In genomic region chrX:49042581-49043219, GRCh38 we compare ENCODE assay signal across 6 cellular contexts. TPM values are rescaled to one million over a fixed set of nuclear protein-coding genes. Genes with fewer than 3 reads are reported as not detected.
DNase-seq lines count a peak whose midpoint lies in the region; ATAC-seq, FAIRE-seq and TF ChIP-seq lines count a peak whose summit lies in the region.

No MANE protein-coding gene starts in this region.

- WGBS in GM12878 (ENCODE audit: insufficient coverage, insufficient replicate concordance, low lambda C conversion rate, missing lambda C conversion rate) = 31% methylated on average over 23 of the region's 29 CpGs

- peak overlapping the region; percentile 89 for H3K27ac ChIP-seq in GM12878 (ENCODE audit: control insufficient read depth, insufficient read depth)

- peak; percentile 50 for DNase-seq in DMS53 (lab: John Stamatoyannopoulos, UW)
- DNase-seq in DMS53 treated with DMSO at 0.1 percent for 48 hours (lab: John Stamatoyannopoulos, UW; ENCODE audit: unreplicated experiment) = no peak
- no peak for DNase-seq in GM12878 (ENCODE audit: low read depth, low spot score)
- no peak for DNase-seq in natural killer cell treated with Interleukin-12 subunit alpha and Interleukin-12 subunit beta and Interleukin-15 and Interleukin-18, amount 100 ng/mL, for 72 hours (ENCODE audit: low spot score)
- DNase-seq in iPS-NIHi11 (ENCODE audit: low spot score) = no peak
- no peak for DNase-seq in NCI-H2029 (lab: John Stamatoyannopoulos, UW)

- in situ Hi-C loops in GM12878 (cut with MboI) = loop anchor here (5.0 kb wide), 1 partner anchor 75 kb away; no protein-coding TSS in a partner anchor

- H3K4me1 ChIP-seq in GM12878 (ENCODE audit: control insufficient read depth, insufficient read depth, low read length) = peaks cover 5% of the 10 kb centered on the region; the same call in 1 of the 2 replicates

- H3K27me3 ChIP-seq in GM12878 (replicated peaks in 1 of 2; ENCODE audit: control insufficient read depth in 2 of 2, insufficient read depth in 2 of 2, low read length in 1 of 2) = no peaks in the 10 kb centered on the region

- peak overlapping the region; percentile 71 for H3K4me3 ChIP-seq in GM12878

- BruUV-seq in GM12878 (replicated peaks; lab: Mats Ljungman, UMichigan) = no TSS peak

- H3K4me1 Mint-ChIP-seq in natural killer cell treated with Interleukin-12 subunit alpha and Interleukin-12 subunit beta and Interleukin-15 and Interleukin-18, amount 100 ng/mL, for 72 hours (ENCODE audit: low read depth in 2 of 2) = peaks cover 28 to 39% of the 10 kb centered on the region in 2 donors

- SMC1A ChIA-PET in GM12878 (lab: Charles Lee; ENCODE audit: uncharacterized antibody, unreplicated experiment) = interaction anchor here (1.1 to 2.1 kb wide), 4 partner anchors 23 to 394 kb away, joined by 3 to 7 read pairs (median 4); partner anchors contain the start of gene GRIPAP1

- peak overlapping the region; percentile 88 for H3K9ac ChIP-seq in GM12878 (ENCODE audit: control insufficient read depth, insufficient read depth, low read length)

- RAD21 ChIA-PET in GM12878 (lab: Charles Lee; ENCODE audit: unreplicated experiment) = interaction anchor here (0.8 to 3.0 kb wide), 6 partner anchors 40 to 445 kb away, joined by 3 to 17 read pairs (median 6); partner anchors contain the start of genes GRIPAP1 and OTUD5

- no peaks in the 10 kb centered on the region for H3K9me3 Mint-ChIP-seq in natural killer cell treated with Interleukin-12 subunit alpha and Interleukin-12 subunit beta and Interleukin-15 and Interleukin-18, amount 100 ng/mL, for 72 hours

- peak; percentile 67; the same call in 1 of the 2 replicates for TF ChIP-seq POLR2A in GM12878 (IDR thresholded peaks at IDR 0.05; ENCODE audit: low read depth, low read length)

- no peaks in the 10 kb centered on the region for H4K20me1 ChIP-seq in GM12878 (ENCODE audit: control insufficient read depth, insufficient read depth)

- TF ChIP-seq EP300 in GM12878 (IDR thresholded peaks at IDR 0.05; ENCODE audit: borderline replicate concordance in 1 of 2, control insufficient read depth in 1 of 2, low read depth in 2 of 2, low read length in 2 of 2) = no peak

- H3K27me3 Mint-ChIP-seq in natural killer cell treated with Interleukin-12 subunit alpha and Interleukin-12 subunit beta and Interleukin-15 and Interleukin-18, amount 100 ng/mL, for 72 hours = no peaks in the 10 kb centered on the region

- ATAC-seq in GM12878 = no peak; the same call in 2 of the 3 replicates
- ATAC-seq in natural killer cell treated with Interleukin-12 subunit alpha and Interleukin-12 subunit beta and Interleukin-15 and Interleukin-18, amount 100 ng/mL, for 72 hours = no peak

- peaks cover 29% of the 10 kb centered on the region for H3K79me2 ChIP-seq in GM12878 (ENCODE audit: control insufficient read depth, insufficient read depth, low read length)

- H3K4me2 ChIP-seq in GM12878 (ENCODE audit: control insufficient read depth, insufficient read depth) = peak overlapping the region; percentile 89

- H3K36me3 Mint-ChIP-seq in natural killer cell treated with Interleukin-12 subunit alpha and Interleukin-12 subunit beta and Interleukin-15 and Interleukin-18, amount 100 ng/mL, for 72 hours = no peaks in the 10 kb centered on the region

- peak overlapping the region; percentile 94 for H3K4me3 Mint-ChIP-seq in natural killer cell treated with Interleukin-12 subunit alpha and Interleukin-12 subunit beta and Interleukin-15 and Interleukin-18, amount 100 ng/mL, for 72 hours

- intact Hi-C loops in GM12878 (cut with micrococcal nuclease; ENCODE audit: unreplicated experiment) = loop anchor here (1.0 to 5.0 kb wide), 7 partner anchors 40 to 410 kb away; partner anchors contain the start of genes GRIPAP1, HDAC6, PIM2 and PQBP1

- POLR2A ChIA-PET in GM12878 (lab: Charles Lee) = interaction anchor here (0.5 to 2.8 kb wide), 17 partner anchors 9 to 359 kb away, joined by 3 to 23 read pairs (median 5); partner anchors contain the start of genes GRIPAP1, OTUD5, TIMM17B and WAS

- no peaks in the 10 kb centered on the region for H3K9me3 ChIP-seq in GM12878 (replicated peaks; ENCODE audit: control insufficient read depth, insufficient read depth, low read length)

- CTCF ChIA-PET in GM12878 (lab: Yijun Ruan, JAX) = interaction anchor here (0.8 to 1.8 kb wide), 8 partner anchors 67 to 395 kb away, joined by 3 to 16 read pairs (median 6); partner anchors contain the start of genes KCND1 and OTUD5

- peak overlapping the region; percentile 85 to 95 for H3K27ac Mint-ChIP-seq in natural killer cell treated with Interleukin-12 subunit alpha and Interleukin-12 subunit beta and Interleukin-15 and Interleukin-18, amount 100 ng/mL, for 72 hours

- H3K36me3 ChIP-seq in GM12878 (ENCODE audit: control insufficient read depth in 2 of 2, insufficient read depth in 2 of 2, low read length in 1 of 2) = peaks cover 2 to 4% of the 10 kb centered on the region in 2 experiments; a peak in 2 of 4 replicates

- no peak for FAIRE-seq in GM12878 (lab: Jason Lieb, UNC)

- TF ChIP-seq CTCF in GM12878 (IDR thresholded peaks at IDR 0.05 in 2 of 3, conservative IDR thresholded peaks at IDR 0.05 in 1 of 3; ENCODE audit: control insufficient read depth in 2 of 3, extremely low read depth in 1 of 3, insufficient read depth in 1 of 3, low read depth in 3 of 3, low read length in 3 of 3) = no peak

- H2AFZ ChIP-seq in GM12878 (ENCODE audit: control insufficient read depth, low read depth, low read length) = no peak overlapping the region

- TF ChIP-seq RAD21 in GM12878 (IDR thresholded peaks at IDR 0.05; ENCODE audit: insufficient read depth, low read depth, low read length) = no peak

RNA-seq across cellular contexts. Expression of gene TFE3, which starts 0.5 kb away (rescaled TPM):
- 22.2 and 22.9 TPM in 2 replicates for total RNA-seq in GM12878 (2013; cell fraction: nucleolus; rRNA removed)
- total RNA-seq in GM12878 (2014; rRNA removed) = 16.8 and 17.9 TPM in 2 replicates
- 9.2 and 10.3 TPM in 2 replicates for total RNA-seq in GM12878 (2014; rRNA removed; fragmentation: Illumina TruSeq; extraction: Trizol)
- 16.7 and 18.0 TPM in 2 replicates for total RNA-seq in GM12878 (2021)
- polyA plus RNA-seq in GM12878 (2011; ENCODE audit: low read depth) = 7.9 TPM
- polyA plus RNA-seq in GM12878 (2011; rRNA removed) = 5.3 and 8.2 TPM in 2 replicates
- 13.1 and 15.0 TPM in 2 replicates for polyA plus RNA-seq in GM12878 (2011; cell fraction: cytosol; rRNA removed)
- 9.9 and 16.2 TPM in 2 replicates for polyA plus RNA-seq in GM12878 (2011; cell fraction: nucleus; rRNA removed)
- polyA plus RNA-seq in GM12878 (2012) = 21.7 and 21.9 TPM in 2 replicates
- 11.4 and 16.1 TPM in 2 replicates for polyA plus RNA-seq in GM12878 (2014; fragmentation: Illumina TruSeq; extraction: Trizol)
- 1 to 10 TPM; 3.5 TPM for polyA plus RNA-seq in GM12878 (2014; fragmentation: Nextera tagmentation; extraction: Ambion mirVana)
- 19.5 and 20.4 TPM in 2 replicates for polyA plus RNA-seq in GM12878 (2014; rRNA removed)
- polyA plus RNA-seq in GM12878 (2016; fragmentation: Nextera tagmentation; extraction: Ambion mirVana) = 10 to 100 TPM; 10.6 to 12.5 TPM
- polyA minus RNA-seq in GM12878 (2011; rRNA and poly(A)+ RNA removed) = 14.9 and 19.3 TPM in 2 replicates
- 8.5 and 9.1 TPM in 2 replicates for polyA minus RNA-seq in GM12878 (2011; cell fraction: cytosol; rRNA and poly(A)+ RNA removed)
- 7.3 and 12.6 TPM in 2 replicates for polyA minus RNA-seq in GM12878 (2011; cell fraction: nucleus; rRNA and poly(A)+ RNA removed)
- total RNA-seq in natural killer cell treated with Interleukin-12 subunit alpha and Interleukin-12 subunit beta and Interleukin-15 and Interleukin-18, amount 100 ng/mL, for 72 hours = 10 to 100 TPM; 38.6 to 45.6 TPM

RNA-seq across cellular contexts. Expression of gene CCDC120, which starts 16.1 kb away (rescaled TPM):
- total RNA-seq in GM12878 (2013; cell fraction: nucleolus; rRNA removed) = 0.15 and 0.77 TPM in 2 replicates
- 0.56 and 0.65 TPM in 2 replicates for total RNA-seq in GM12878 (2014; rRNA removed)
- 0.41 and 0.45 TPM in 2 replicates for total RNA-seq in GM12878 (2014; rRNA removed; fragmentation: Illumina TruSeq; extraction: Trizol)
- 3.7 and 4.1 TPM in 2 replicates for total RNA-seq in GM12878 (2021)
- polyA plus RNA-seq in GM12878 (2011; ENCODE audit: low read depth) = 2.2 TPM
- 0.03 and 0.11 TPM in 2 replicates for polyA plus RNA-seq in GM12878 (2011; rRNA removed)
- polyA plus RNA-seq in GM12878 (2011; cell fraction: cytosol; rRNA removed) = 0.07 and 0.13 TPM in 2 replicates
- polyA plus RNA-seq in GM12878 (2011; cell fraction: nucleus; rRNA removed) = 0.30 and 0.38 TPM in 2 replicates
- 2.8 and 4.3 TPM in 2 replicates for polyA plus RNA-seq in GM12878 (2012)
- 1.4 and 2.1 TPM in 2 replicates for polyA plus RNA-seq in GM12878 (2014; fragmentation: Illumina TruSeq; extraction: Trizol)
- under 1 TPM; 0.18 to 0.27 TPM for polyA plus RNA-seq in GM12878 (2014; fragmentation: Nextera tagmentation; extraction: Ambion mirVana)
- polyA plus RNA-seq in GM12878 (2014; rRNA removed) = 2.5 and 3.2 TPM in 2 replicates
- 1 to 10 TPM in 1 of 2 experiments, under 1 TPM in 1; 0.95 to 1.2 TPM for polyA plus RNA-seq in GM12878 (2016; fragmentation: Nextera tagmentation; extraction: Ambion mirVana)
- polyA minus RNA-seq in GM12878 (2011; rRNA and poly(A)+ RNA removed) = not detected in 2 replicates
- polyA minus RNA-seq in GM12878 (2011; cell fraction: cytosol; rRNA and poly(A)+ RNA removed) = not detected in 2 replicates
- 0.29 TPM in 1 of 2 replicates, not detected in the other for polyA minus RNA-seq in GM12878 (2011; cell fraction: nucleus; rRNA and poly(A)+ RNA removed)
- total RNA-seq in natural killer cell treated with Interleukin-12 subunit alpha and Interleukin-12 subunit beta and Interleukin-15 and Interleukin-18, amount 100 ng/mL, for 72 hours = 1 to 10 TPM; 5.3 to 9.0 TPM

RNA-seq across cellular contexts. Expression of gene PRAF2, which starts 31.1 kb away (rescaled TPM):
- 2.0 and 2.4 TPM in 2 replicates for total RNA-seq in GM12878 (2013; cell fraction: nucleolus; rRNA removed)
- total RNA-seq in GM12878 (2014; rRNA removed) (4.7 and 5.7 TPM in 2 replicates), GM12878 (2014; rRNA removed; fragmentation: Illumina TruSeq; extraction: Trizol) (2.0 and 2.6 TPM in 2 replicates), GM12878 (2021) (11.1 and 11.6 TPM in 2 replicates)
- 5.2 TPM for polyA plus RNA-seq in GM12878 (2011; ENCODE audit: low read depth)
- polyA plus RNA-seq in GM12878 (2011; rRNA removed) (0.49 and 0.80 TPM in 2 replicates), GM12878 (2014; fragmentation: Illumina TruSeq; extraction: Trizol) (11.8 and 16.2 TPM in 2 replicates), GM12878 (2014; fragmentation: Nextera tagmentation; extraction: Ambion mirVana) (1 to 10 TPM; 2.8 to 4.6 TPM), GM12878 (2014; rRNA removed) (7.7 and 9.4 TPM in 2 replicates), GM12878 (2016; fragmentation: Nextera tagmentation; extraction: Ambion mirVana) (10 to 100 TPM; 13.6 to 16.7 TPM)
- polyA plus RNA-seq in GM12878 (2011; cell fraction: cytosol; rRNA removed) = 1.0 TPM in 2 replicates
- 4.9 and 6.0 TPM in 2 replicates for polyA plus RNA-seq in GM12878 (2011; cell fraction: nucleus; rRNA removed)
- polyA plus RNA-seq in GM12878 (2012) = 10.1 and 10.5 TPM in 2 replicates
- 0.72 TPM in 1 of 2 replicates, not detected in the other for polyA minus RNA-seq in GM12878 (2011; rRNA and poly(A)+ RNA removed)
- polyA minus RNA-seq in GM12878 (2011; cell fraction: cytosol; rRNA and poly(A)+ RNA removed) = not detected in 2 replicates
- polyA minus RNA-seq in GM12878 (2011; cell fraction: nucleus; rRNA and poly(A)+ RNA removed) = 1.6 and 1.7 TPM in 2 replicates
- 10 to 100 TPM; 16.4 to 19.5 TPM for total RNA-seq in natural killer cell treated with Interleukin-12 subunit alpha and Interleukin-12 subunit beta and Interleukin-15 and Interleukin-18, amount 100 ng/mL, for 72 hours

RNA-seq across cellular contexts. Expression of gene WDR45, which starts 37.0 kb away (rescaled TPM):
- 51.2 and 54.7 TPM in 2 replicates for total RNA-seq in GM12878 (2013; cell fraction: nucleolus; rRNA removed)
- 14.9 and 20.4 TPM in 2 replicates for total RNA-seq in GM12878 (2014; rRNA removed)
- total RNA-seq in GM12878 (2014; rRNA removed; fragmentation: Illumina TruSeq; extraction: Trizol) = 12.5 and 12.7 TPM in 2 replicates
- total RNA-seq in GM12878 (2021) = 19.7 and 20.8 TPM in 2 replicates
- 64.5 TPM for polyA plus RNA-seq in GM12878 (2011; ENCODE audit: low read depth)
- polyA plus RNA-seq in GM12878 (2011; rRNA removed) = 18.2 and 29.8 TPM in 2 replicates
- 37.2 and 45.7 TPM in 2 replicates for polyA plus RNA-seq in GM12878 (2011; cell fraction: cytosol; rRNA removed)
- polyA plus RNA-seq in GM12878 (2011; cell fraction: nucleus; rRNA removed) = 141 and 162 TPM in 2 replicates
- polyA plus RNA-seq in GM12878 (2012) = 21.5 and 32.2 TPM in 2 replicates
- 18.6 and 19.7 TPM in 2 replicates for polyA plus RNA-seq in GM12878 (2014; fragmentation: Illumina TruSeq; extraction: Trizol)
- polyA plus RNA-seq in GM12878 (2014; fragmentation: Nextera tagmentation; extraction: Ambion mirVana) = 10 to 100 TPM in 1 of 2 experiments, 1 to 10 TPM in 1; 5.9 to 10.3 TPM
- polyA plus RNA-seq in GM12878 (2014; rRNA removed) = 29.7 and 30.9 TPM in 2 replicates
- polyA plus RNA-seq in GM12878 (2016; fragmentation: Nextera tagmentation; extraction: Ambion mirVana) = 10 to 100 TPM; 22.1 to 25.4 TPM
- 37.1 and 54.6 TPM in 2 replicates for polyA minus RNA-seq in GM12878 (2011; rRNA and poly(A)+ RNA removed)
- 9.1 and 13.9 TPM in 2 replicates for polyA minus RNA-seq in GM12878 (2011; cell fraction: cytosol; rRNA and poly(A)+ RNA removed)
- 33.4 and 43.1 TPM in 2 replicates for polyA minus RNA-seq in GM12878 (2011; cell fraction: nucleus; rRNA and poly(A)+ RNA removed)
- total RNA-seq in natural killer cell treated with Interleukin-12 subunit alpha and Interleukin-12 subunit beta and Interleukin-15 and Interleukin-18, amount 100 ng/mL, for 72 hours = 10 to 100 TPM; 48.1 to 62.3 TPM

RNA-seq across cellular contexts. Expression of gene GRIPAP1, which starts 40.6 kb away (rescaled TPM):
- total RNA-seq in GM12878 (2013; cell fraction: nucleolus; rRNA removed) = 49.1 and 53.3 TPM in 2 replicates
- total RNA-seq in GM12878 (2014; rRNA removed) (17.2 and 17.5 TPM in 2 replicates), GM12878 (2014; rRNA removed; fragmentation: Illumina TruSeq; extraction: Trizol) (21.5 and 21.6 TPM in 2 replicates), GM12878 (2021) (37.7 and 44.7 TPM in 2 replicates)
- polyA plus RNA-seq in GM12878 (2011; ENCODE audit: low read depth) = 28.8 TPM
- polyA plus RNA-seq in GM12878 (2011; rRNA removed) (37.6 and 40.7 TPM in 2 replicates), GM12878 (2014; fragmentation: Illumina TruSeq; extraction: Trizol) (25.7 and 29.6 TPM in 2 replicates), GM12878 (2014; fragmentation: Nextera tagmentation; extraction: Ambion mirVana) (1 to 10 TPM; 4.2 to 4.9 TPM), GM12878 (2014; rRNA removed) (35.2 TPM in 2 replicates), GM12878 (2016; fragmentation: Nextera tagmentation; extraction: Ambion mirVana) (10 to 100 TPM; 24.9 to 26.7 TPM)
- polyA plus RNA-seq in GM12878 (2011; cell fraction: cytosol; rRNA removed) = 29.1 and 32.9 TPM in 2 replicates
- 111 and 130 TPM in 2 replicates for polyA plus RNA-seq in GM12878 (2011; cell fraction: nucleus; rRNA removed)
- 39.8 and 54.3 TPM in 2 replicates for polyA plus RNA-seq in GM12878 (2012)
- 25.2 and 28.9 TPM in 2 replicates for polyA minus RNA-seq in GM12878 (2011; rRNA and poly(A)+ RNA removed)
- 8.0 and 11.7 TPM in 2 replicates for polyA minus RNA-seq in GM12878 (2011; cell fraction: cytosol; rRNA and poly(A)+ RNA removed)
- 19.5 and 29.8 TPM in 2 replicates for polyA minus RNA-seq in GM12878 (2011; cell fraction: nucleus; rRNA and poly(A)+ RNA removed)
- 100 to 1,000 TPM in 1 of 2 donors, 10 to 100 TPM in 1; 97.8 to 143 TPM for total RNA-seq in natural killer cell treated with Interleukin-12 subunit alpha and Interleukin-12 subunit beta and Interleukin-15 and Interleukin-18, amount 100 ng/mL, for 72 hours
